1 cellular context compared by ENCODE assay signal in genomic region chr18:62374410-62374965, GRCh38.
TF ChIP-seq lines count a peak whose summit lies in the region.

No MANE protein-coding gene starts in this region.

TF ChIP-seq in endothelial cell of umbilical vein, 7 proteins besides CTCF, POLR2A, EP300 and RAD21:
- TF ChIP-seq POLR2AphosphoS5 (IDR thresholded peaks at IDR 0.05; ENCODE audit: insufficient read depth, low read depth, low read length) (no peak), MYC (IDR thresholded peaks at IDR 0.05; ENCODE audit: low read depth, low read length) (no peak), EZH2 (IDR thresholded peaks at IDR 0.05; ENCODE audit: borderline replicate concordance, low read depth, low read length, severe bottlenecking) (no peak), JUN (IDR thresholded peaks at IDR 0.05; ENCODE audit: borderline replicate concordance, insufficient read depth, insufficient read length, low read depth) (no peak), GATA2 (IDR thresholded peaks at IDR 0.05; ENCODE audit: insufficient read depth, insufficient read length, low read depth, low read length) (no peak), FOS (IDR thresholded peaks at IDR 0.05; ENCODE audit: borderline replicate concordance, insufficient read depth, low read length) (no peak), MAX (IDR thresholded peaks at IDR 0.05; ENCODE audit: insufficient read depth, insufficient read length) (no peak)
TF ChIP-seq in endothelial cell of umbilical vein: peak in this region for 0.
